In the genomic region with DNA sequence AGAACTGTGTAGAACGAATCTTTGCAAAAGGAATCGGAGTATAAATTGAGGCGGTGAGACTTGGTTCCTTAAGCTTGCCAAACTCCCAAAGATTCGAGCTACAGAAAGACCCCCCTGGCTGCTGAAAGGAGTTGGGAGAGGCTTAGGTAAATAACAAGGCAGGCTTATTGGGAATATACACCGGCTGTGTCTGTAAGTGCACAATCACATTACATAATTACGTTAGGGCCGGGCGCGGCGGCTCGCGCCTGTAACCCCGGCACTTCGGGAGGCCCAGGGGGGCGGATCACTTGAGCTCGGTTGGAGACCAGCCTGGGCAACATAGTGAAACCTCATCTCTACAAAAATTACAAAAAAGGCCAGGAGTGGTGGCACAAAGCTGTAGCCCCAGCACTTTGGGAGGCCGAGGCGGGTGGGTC, we compare ENCODE assay signal across 8 cellular contexts. TPM values are rescaled to one million over a fixed set of nuclear protein-coding genes. Genes with fewer than 3 reads are reported as not detected.
A peak's percentile ranks its signal among the peaks of the same experiment; 100 is the strongest.
DNase-seq lines count a peak whose midpoint lies in the region; TF ChIP-seq lines count a peak whose summit lies in the region.

No MANE protein-coding gene starts in this region.

- H4K20me1 ChIP-seq in neural cell (ENCODE audit: insufficient read depth) = no peaks in the 10 kb centered on the region

- H2AFZ ChIP-seq in neural cell (ENCODE audit: low read depth, low read length) = no peak overlapping the region

- H3K79me2 ChIP-seq in neural cell (replicated peaks; ENCODE audit: insufficient read depth, low read length) = no peaks in the 10 kb centered on the region

- peak; percentile 15 for DNase-seq in stimulated activated CD8-positive, alpha-beta memory T cell treated with anti-CD3 and anti-CD28 coated beads, Interleukin-4, amount 100 ng/mL, for 24 hours (ENCODE audit: low read depth)
- DNase-seq in stimulated activated CD8-positive, alpha-beta memory T cell treated with anti-CD3 and anti-CD28 coated beads, Interleukin-4, amount 100 ng/mL, for 48 hours = no peak
- DNase-seq in RKO (ENCODE audit: low spot score) (peak; percentile 57), NCI-H2107 (lab: John Stamatoyannopoulos, UW) (no peak), Ammon's horn (ENCODE audit: low spot score) (no peak), CD1c-positive myeloid dendritic cell (ENCODE audit: extremely low spot score) (no peak)

- no peak overlapping the region for H3K4me2 ChIP-seq in neural cell (ENCODE audit: low read length)

- no peak overlapping the region for H3K27ac ChIP-seq in neural cell (ENCODE audit: low read length)

- peak overlapping the region; percentile 1 for H3K9ac ChIP-seq in endocrine pancreas (ENCODE audit: control insufficient read depth, insufficient read depth, low read length)
- peak overlapping the region; percentile 3 for H3K9ac ChIP-seq in neural cell (ENCODE audit: low read length)

- H3K9me3 ChIP-seq in endocrine pancreas (ENCODE audit: control insufficient read depth, low read length) = no peaks in the 10 kb centered on the region
- H3K9me3 ChIP-seq in neural cell (ENCODE audit: low read length) = no peaks in the 10 kb centered on the region

- TF ChIP-seq EP300 in neural cell (conservative IDR thresholded peaks at IDR 0.05; ENCODE audit: poor library complexity, severe bottlenecking) = no peak

- no peaks in the 10 kb centered on the region for H3K9me2 ChIP-seq in neural cell (ENCODE audit: insufficient read depth, low read length)

- peak overlapping the region; percentile 70 for H3K4me3 ChIP-seq in endocrine pancreas (ENCODE audit: control insufficient read depth, insufficient read depth, low read length)
- peak overlapping the region; percentile 54 for H3K4me3 ChIP-seq in neural cell (ENCODE audit: low read length)

- TF ChIP-seq RAD21 in neural cell (conservative IDR thresholded peaks at IDR 0.05) = no peak

- no peak for TF ChIP-seq CTCF in neural cell (IDR thresholded peaks at IDR 0.05; ENCODE audit: poor library complexity, severe bottlenecking)

- no peaks in the 10 kb centered on the region for H3F3A ChIP-seq in neural cell (ENCODE audit: insufficient read depth, low read length, poor library complexity, severe bottlenecking)

- H3K36me3 ChIP-seq in endocrine pancreas (ENCODE audit: control insufficient read depth, insufficient read depth, low read length) (no peaks in the 10 kb centered on the region), neural cell (ENCODE audit: insufficient read depth, low read length) (no peaks in the 10 kb centered on the region)

- H3K27me3 ChIP-seq in endocrine pancreas (ENCODE audit: control insufficient read depth, insufficient read depth, low read length) (no peaks in the 10 kb centered on the region), neural cell (ENCODE audit: insufficient read depth, low read depth, low read length) (no peaks in the 10 kb centered on the region)

- no peaks in the 10 kb centered on the region for H3K4me1 ChIP-seq in endocrine pancreas (ENCODE audit: control insufficient read depth, insufficient read depth, low read length)

TF ChIP-seq in neural cell, 6 proteins besides CTCF, POLR2A, EP300 and RAD21:
- TF ChIP-seq EZH2 (IDR thresholded peaks at IDR 0.05; ENCODE audit: borderline replicate concordance, insufficient read depth, low read length, poor library complexity, severe bottlenecking) (no peak), SMC3 (conservative IDR thresholded peaks at IDR 0.05; ENCODE audit: poor library complexity) (no peak), REST (IDR thresholded peaks at IDR 0.05; ENCODE audit: borderline replicate concordance) (no peak), POLR2AphosphoS5 (IDR thresholded peaks at IDR 0.05) (no peak), TAF1 (IDR thresholded peaks at IDR 0.05; ENCODE audit: low read depth) (no peak), MXI1 (conservative IDR thresholded peaks at IDR 0.05; ENCODE audit: poor library complexity, severe bottlenecking) (no peak)

RNA-seq across cellular contexts. Expression of gene TMEM160, which starts 12.2 kb away (rescaled TPM):
- polyA plus RNA-seq in neural cell = 181 and 189 TPM in 2 replicates
- 44.5 and 46.3 TPM in 2 replicates for polyA minus RNA-seq in neural cell

RNA-seq across cellular contexts. Expression of gene NPAS1, which starts 16.6 kb away (rescaled TPM):
- polyA plus RNA-seq in neural cell = 0.38 TPM in 1 of 2 replicates, not detected in the other
- not detected in 2 replicates for polyA minus RNA-seq in neural cell

Comparison
In these comparisons a context has a peak if more than half of its experiments do, and no peak if none do; other contexts are left out.
1. DNase-seq: peak in stimulated activated CD8-positive, alpha-beta memory T cell treated with anti-CD3 and anti-CD28 coated beads, Interleukin-4, amount 100 ng/mL, for 24 hours (single experiment) and RKO (single experiment); none in stimulated activated CD8-positive, alpha-beta memory T cell treated with anti-CD3 and anti-CD28 coated beads, Interleukin-4, amount 100 ng/mL, for 48 hours (single experiment), NCI-H2107 (single experiment), Ammon's horn (single experiment) and CD1c-positive myeloid dendritic cell (single experiment).